8 cellular contexts compared by ENCODE assay signal in genomic region chr11:64878494-64879225, GRCh38. TPM values are rescaled to one million over a fixed set of nuclear protein-coding genes. Genes with fewer than 3 reads are reported as not detected.
DNase-seq lines count a peak whose midpoint lies in the region; ATAC-seq lines count a peak whose summit lies in the region.

TSS of gene EHD1 (minus strand) at chr11:64878621. CDS start at chr11:64878464, 157 bp downstream.

- H3K36me3 Mint-ChIP-seq in activated T-helper 1 cell treated with anti-CD3 and anti-CD28 coated beads, Interleukin-12 subunit alpha, Interleukin-12 subunit beta, Interleukin-2, Interleukin-4 antibody, amounts not matched to agents 30 ng/mL and 10 ng/mL and 1 ng/mL, durations not matched to agents 14 hours and 24 hours and 36 hours (ENCODE audit: low read depth): peaks cover 28% of the 10 kb centered on the region
- H3K36me3 Mint-ChIP-seq in naive thymus-derived CD4-positive, alpha-beta T cell: peaks cover 0 to 27% (median 16%) of the 10 kb centered on the region in 5 donors
- H3K36me3 Mint-ChIP-seq in stimulated activated naive B cell treated with anti-CD40 and anti-IgM and Interleukin-4, amounts not matched to agents 10 μg/mL and 1 μg/mL and 100 μg/mL, for 72 hours: peaks cover 32 to 42% of the 10 kb centered on the region in 2 donors

- H3K4me1 ChIP-seq in GM23248 (ENCODE audit: insufficient read depth): peaks cover 16% of the 10 kb centered on the region
- peaks cover 39 to 45% of the 10 kb centered on the region in 2 donors for H3K4me1 ChIP-seq in naive thymus-derived CD4-positive, alpha-beta T cell (ENCODE audit: control insufficient read depth in 2 of 2, insufficient read depth in 2 of 2, low read length in 2 of 2)

- peak within 1 kb of the TSS; percentile 96 for H3K4me3 ChIP-seq in GM23248
- peak within 1 kb of the TSS; percentile 100 for H3K4me3 ChIP-seq in naive thymus-derived CD4-positive, alpha-beta T cell (ENCODE audit: low read length)

- 0 out of 2 replicates have a peak, but pooled peaks cover 6% of the 10 kb centered on the region for H4K20me1 ChIP-seq in GM23248 (ENCODE audit: insufficient read depth)

- no peaks in the 10 kb centered on the region for H3K9me2 ChIP-seq in GM23248 (ENCODE audit: insufficient read depth)

- H3K27ac ChIP-seq in GM23248: peak within 1 kb of the TSS; percentile 66
- peak within 1 kb of the TSS; percentile 81 for H3K27ac ChIP-seq in naive thymus-derived CD4-positive, alpha-beta T cell (ENCODE audit: low read depth, low read length)

- intact Hi-C loops in activated T-helper 1 cell treated with anti-CD3 and anti-CD28 coated beads, Interleukin-12 subunit alpha, Interleukin-12 subunit beta, Interleukin-2, Interleukin-4 antibody, amounts not matched to agents 30 ng/mL and 10 ng/mL and 1 ng/mL, durations not matched to agents 14 hours and 24 hours and 36 hours (cut with micrococcal nuclease): loop anchor here (1.0 to 5.0 kb wide), 12 partner anchors 10 to 694 kb away; partner anchors contain the start of genes ARL2, ATG2A, CDCA5 and FAM89B
- intact Hi-C loops in naive thymus-derived CD4-positive, alpha-beta T cell (cut with micrococcal nuclease): loop anchor here (1.0 to 5.0 kb wide), 14 partner anchors 9 to 619 kb away; partner anchors contain the start of genes ATG2A (in 2 of the 2), PPP2R5B (in 2 of the 2), CDCA5 (in 1 of the 2) and MAP4K2 (in 1 of the 2)

- 0 out of 2 replicates have a peak, but pooled peaks cover 3% of the 10 kb centered on the region for H3K36me3 ChIP-seq in GM23248 (ENCODE audit: low read depth)
- H3K36me3 ChIP-seq in naive thymus-derived CD4-positive, alpha-beta T cell (ENCODE audit: control insufficient read depth in 2 of 3, insufficient read depth in 3 of 3, low read length in 3 of 3): peaks cover 0 to 18% (median 7%) of the 10 kb centered on the region in 3 experiments

- peak within 1 kb of the TSS; percentile 83 for H3K27ac Mint-ChIP-seq in activated T-helper 1 cell treated with anti-CD3 and anti-CD28 coated beads, Interleukin-12 subunit alpha, Interleukin-12 subunit beta, Interleukin-2, Interleukin-4 antibody, amounts not matched to agents 30 ng/mL and 10 ng/mL and 1 ng/mL, durations not matched to agents 14 hours and 24 hours and 36 hours
- H3K27ac Mint-ChIP-seq in naive thymus-derived CD4-positive, alpha-beta T cell: peak within 1 kb of the TSS; percentile 88 to 98 (median 94)
- peak within 1 kb of the TSS; percentile 95 for H3K27ac Mint-ChIP-seq in stimulated activated naive B cell treated with anti-CD40 and anti-IgM and Interleukin-4, amounts not matched to agents 10 μg/mL and 1 μg/mL and 100 μg/mL, for 72 hours

- peaks cover 16% of the 10 kb centered on the region for H3F3A ChIP-seq in GM23248 (ENCODE audit: insufficient read depth)

- peak within 1 kb of the TSS; percentile 91 for H2AFZ ChIP-seq in GM23248

- H3K9ac ChIP-seq in GM23248: peak within 1 kb of the TSS; percentile 90

- H3K4me2 ChIP-seq in GM23248 (ENCODE audit: unreplicated experiment): peak within 1 kb of the TSS; percentile 99

- in situ Hi-C loops in GM23248 (cut with MboI): no loop called here

- ATAC-seq in naive thymus-derived CD4-positive, alpha-beta T cell: peak; percentile 91
- peak; percentile 72 to 80 for ATAC-seq in stimulated activated naive B cell treated with anti-CD40 and anti-IgM and Interleukin-4, amounts not matched to agents 10 μg/mL and 1 μg/mL and 100 μg/mL, for 72 hours (replicated peaks)

- peaks cover 64% of the 10 kb centered on the region for H3K4me1 Mint-ChIP-seq in activated T-helper 1 cell treated with anti-CD3 and anti-CD28 coated beads, Interleukin-12 subunit alpha, Interleukin-12 subunit beta, Interleukin-2, Interleukin-4 antibody, amounts not matched to agents 30 ng/mL and 10 ng/mL and 1 ng/mL, durations not matched to agents 14 hours and 24 hours and 36 hours (ENCODE audit: low read depth)
- H3K4me1 Mint-ChIP-seq in naive thymus-derived CD4-positive, alpha-beta T cell: peaks cover 49 to 65% (median 60%) of the 10 kb centered on the region in 7 donors
- peaks cover 51 to 72% of the 10 kb centered on the region in 2 donors for H3K4me1 Mint-ChIP-seq in stimulated activated naive B cell treated with anti-CD40 and anti-IgM and Interleukin-4, amounts not matched to agents 10 μg/mL and 1 μg/mL and 100 μg/mL, for 72 hours

- no peaks in the 10 kb centered on the region for H3K27me3 Mint-ChIP-seq in activated T-helper 1 cell treated with anti-CD3 and anti-CD28 coated beads, Interleukin-12 subunit alpha, Interleukin-12 subunit beta, Interleukin-2, Interleukin-4 antibody, amounts not matched to agents 30 ng/mL and 10 ng/mL and 1 ng/mL, durations not matched to agents 14 hours and 24 hours and 36 hours (ENCODE audit: insufficient read depth)
- no peaks in the 10 kb centered on the region for H3K27me3 Mint-ChIP-seq in naive thymus-derived CD4-positive, alpha-beta T cell
- H3K27me3 Mint-ChIP-seq in stimulated activated naive B cell treated with anti-CD40 and anti-IgM and Interleukin-4, amounts not matched to agents 10 μg/mL and 1 μg/mL and 100 μg/mL, for 72 hours: no peaks in the 10 kb centered on the region

- POLR2A ChIA-PET in naive thymus-derived CD4-positive, alpha-beta T cell (lab: Charles Lee): interaction anchor here (0.7 to 26.0 kb wide), 9 partner anchors 12 to 644 kb away, joined by 3 to 1324 read pairs (median 4); partner anchors contain the start of genes CDC42BPG, PPP2R5B, RASGRP2 and ZNHIT2

- CTCF ChIA-PET in naive thymus-derived CD4-positive, alpha-beta T cell (lab: Charles Lee): interaction anchor here (0.7 to 30.3 kb wide), 5 partner anchors 9 to 90 kb away, joined by 3 to 945 read pairs (median 5); partner anchors contain the start of gene CDC42BPG

- peaks cover 46% of the 10 kb centered on the region for H3K79me2 ChIP-seq in GM23248 (ENCODE audit: insufficient read depth)

- WGBS in GM23248 (ENCODE audit: low coverage in 1 of 2, low lambda C conversion rate in 2 of 2, missing lambda C conversion rate in 2 of 2), 2 experiments: 1 to 3% methylated on average over 47 to 55 of the region's 75 CpGs

- H3K9me3 ChIP-seq in GM23248 (ENCODE audit: low read depth): no peaks in the 10 kb centered on the region
- no peaks in the 10 kb centered on the region for H3K9me3 ChIP-seq in naive thymus-derived CD4-positive, alpha-beta T cell (ENCODE audit: control insufficient read depth in 2 of 3, low read length in 3 of 3)

- no peaks in the 10 kb centered on the region for H3K9me3 Mint-ChIP-seq in activated T-helper 1 cell treated with anti-CD3 and anti-CD28 coated beads, Interleukin-12 subunit alpha, Interleukin-12 subunit beta, Interleukin-2, Interleukin-4 antibody, amounts not matched to agents 30 ng/mL and 10 ng/mL and 1 ng/mL, durations not matched to agents 14 hours and 24 hours and 36 hours
- peaks cover 0 to 3% (median 0%) of the 10 kb centered on the region in 11 donors for H3K9me3 Mint-ChIP-seq in naive thymus-derived CD4-positive, alpha-beta T cell
- H3K9me3 Mint-ChIP-seq in stimulated activated naive B cell treated with anti-CD40 and anti-IgM and Interleukin-4, amounts not matched to agents 10 μg/mL and 1 μg/mL and 100 μg/mL, for 72 hours: no peaks in the 10 kb centered on the region

- H3K4me3 Mint-ChIP-seq in activated T-helper 1 cell treated with anti-CD3 and anti-CD28 coated beads, Interleukin-12 subunit alpha, Interleukin-12 subunit beta, Interleukin-2, Interleukin-4 antibody, amounts not matched to agents 30 ng/mL and 10 ng/mL and 1 ng/mL, durations not matched to agents 14 hours and 24 hours and 36 hours: peak within 1 kb of the TSS; percentile 99
- peak within 1 kb of the TSS; percentile 95 to 99 (median 98) for H3K4me3 Mint-ChIP-seq in naive thymus-derived CD4-positive, alpha-beta T cell
- peak within 1 kb of the TSS; percentile 94 to 98 for H3K4me3 Mint-ChIP-seq in stimulated activated naive B cell treated with anti-CD40 and anti-IgM and Interleukin-4, amounts not matched to agents 10 μg/mL and 1 μg/mL and 100 μg/mL, for 72 hours

- DNase-seq in Daoy (ENCODE audit: low read depth) (peak; percentile 98), GM23248 (peak; percentile 99), Kasumi-1 (lab: John Stamatoyannopoulos, UW) (peak; percentile 94 to 96), RKO (ENCODE audit: low spot score) (peak; percentile 96), fibroblast of gingiva (ENCODE audit: low read depth) (peak; percentile 96)
- peak; percentile 99 for DNase-seq in activated T-helper 1 cell treated with anti-CD3 and anti-CD28 coated beads, Interleukin-12 subunit alpha, Interleukin-12 subunit beta, Interleukin-2, Interleukin-4 antibody, amounts not matched to agents 30 ng/mL and 10 ng/mL and 1 ng/mL, durations not matched to agents 14 hours and 24 hours and 36 hours (ENCODE audit: low spot score)
- DNase-seq in naive thymus-derived CD4-positive, alpha-beta T cell: peak; percentile 98 to 99 (median 99)
- DNase-seq in stimulated activated naive B cell treated with anti-CD40 and anti-IgM and Interleukin-4, amounts not matched to agents 10 μg/mL and 1 μg/mL and 100 μg/mL, for 72 hours: peak; percentile 99

- H3K27me3 ChIP-seq in GM23248 (replicated peaks; ENCODE audit: insufficient read depth): no peaks in the 10 kb centered on the region
- H3K27me3 ChIP-seq in naive thymus-derived CD4-positive, alpha-beta T cell (ENCODE audit: control insufficient read depth in 2 of 2, insufficient read depth in 2 of 2, low read length in 2 of 2): no peaks in the 10 kb centered on the region

RNA-seq across cellular contexts. Expression of gene EHD1, which starts in this region (rescaled TPM):
- 27.0 and 35.6 TPM in 2 replicates for total RNA-seq in Daoy (2014; rRNA removed; shearing (Covaris generic))
- total RNA-seq in GM23248 (2014; rRNA removed; shearing (Covaris generic)): 90.2 and 124 TPM in 2 replicates
- 55.2 and 56.3 TPM in 2 replicates for polyA plus RNA-seq in GM23248 (2016; fragmentation: Nextera tagmentation; extraction: Ambion mirVana)
- total RNA-seq in activated T-helper 1 cell treated with anti-CD3 and anti-CD28 coated beads, Interleukin-12 subunit alpha, Interleukin-12 subunit beta, Interleukin-2, Interleukin-4 antibody, amounts not matched to agents 30 ng/mL and 10 ng/mL and 1 ng/mL, durations not matched to agents 14 hours and 24 hours and 36 hours: 88.0 and 96.9 TPM in 2 replicates
- 100 to 1,000 TPM; 124 to 263 (median 208) TPM for total RNA-seq in naive thymus-derived CD4-positive, alpha-beta T cell
- 100 to 1,000 TPM; 102 to 141 TPM for polyA plus RNA-seq in naive thymus-derived CD4-positive, alpha-beta T cell

Comparison
In these comparisons a context has a peak if more than half of its experiments do, and no peak if none do; other contexts are left out.
1. Peak in every context shown above with its lines: DNase-seq, ATAC-seq, H3K4me3 ChIP-seq and H3K27ac ChIP-seq.